Comparison of ENCODE assay signal across 1 cellular context in the genomic region with DNA sequence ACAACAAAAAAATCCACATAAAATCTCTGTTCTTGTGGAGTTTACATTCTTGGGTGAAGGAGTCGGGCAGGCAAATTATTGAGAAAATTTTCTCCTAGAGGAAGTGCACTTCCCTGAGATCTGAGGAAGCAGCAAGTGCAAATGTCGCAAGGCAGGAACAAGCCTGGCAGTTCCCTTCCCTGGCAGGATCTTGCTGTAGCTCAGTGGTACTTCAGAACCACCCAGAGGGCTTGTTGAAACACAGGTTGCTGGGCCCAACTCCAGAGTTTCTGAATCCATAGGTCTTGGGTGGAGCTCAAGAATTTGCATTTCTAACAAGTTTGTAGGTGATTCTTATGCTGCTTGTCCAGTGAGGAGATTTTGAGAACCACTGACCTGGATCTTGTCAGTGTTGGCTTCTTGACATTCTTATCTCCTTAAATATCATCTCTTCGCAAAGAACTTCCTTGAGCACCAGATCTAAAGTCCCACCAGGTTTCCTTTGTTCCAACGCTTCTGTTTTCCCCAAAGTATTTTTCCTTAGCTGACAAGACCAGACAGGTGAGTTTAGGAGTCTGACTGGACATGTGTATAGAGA.
TF ChIP-seq lines count a peak whose summit lies in the region.

No MANE protein-coding gene starts in this region.

TF ChIP-seq in GM23338, 12 proteins besides CTCF, POLR2A, EP300 and RAD21 (continued from another document):
- TF ChIP-seq, protein P1, sequence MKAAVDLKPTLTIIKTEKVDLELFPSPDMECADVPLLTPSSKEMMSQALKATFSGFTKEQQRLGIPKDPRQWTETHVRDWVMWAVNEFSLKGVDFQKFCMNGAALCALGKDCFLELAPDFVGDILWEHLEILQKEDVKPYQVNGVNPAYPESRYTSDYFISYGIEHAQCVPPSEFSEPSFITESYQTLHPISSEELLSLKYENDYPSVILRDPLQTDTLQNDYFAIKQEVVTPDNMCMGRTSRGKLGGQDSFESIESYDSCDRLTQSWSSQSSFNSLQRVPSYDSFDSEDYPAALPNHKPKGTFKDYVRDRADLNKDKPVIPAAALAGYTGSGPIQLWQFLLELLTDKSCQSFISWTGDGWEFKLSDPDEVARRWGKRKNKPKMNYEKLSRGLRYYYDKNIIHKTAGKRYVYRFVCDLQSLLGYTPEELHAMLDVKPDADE (IDR thresholded peaks at IDR 0.05), result no peak
- TF ChIP-seq, protein P2, sequence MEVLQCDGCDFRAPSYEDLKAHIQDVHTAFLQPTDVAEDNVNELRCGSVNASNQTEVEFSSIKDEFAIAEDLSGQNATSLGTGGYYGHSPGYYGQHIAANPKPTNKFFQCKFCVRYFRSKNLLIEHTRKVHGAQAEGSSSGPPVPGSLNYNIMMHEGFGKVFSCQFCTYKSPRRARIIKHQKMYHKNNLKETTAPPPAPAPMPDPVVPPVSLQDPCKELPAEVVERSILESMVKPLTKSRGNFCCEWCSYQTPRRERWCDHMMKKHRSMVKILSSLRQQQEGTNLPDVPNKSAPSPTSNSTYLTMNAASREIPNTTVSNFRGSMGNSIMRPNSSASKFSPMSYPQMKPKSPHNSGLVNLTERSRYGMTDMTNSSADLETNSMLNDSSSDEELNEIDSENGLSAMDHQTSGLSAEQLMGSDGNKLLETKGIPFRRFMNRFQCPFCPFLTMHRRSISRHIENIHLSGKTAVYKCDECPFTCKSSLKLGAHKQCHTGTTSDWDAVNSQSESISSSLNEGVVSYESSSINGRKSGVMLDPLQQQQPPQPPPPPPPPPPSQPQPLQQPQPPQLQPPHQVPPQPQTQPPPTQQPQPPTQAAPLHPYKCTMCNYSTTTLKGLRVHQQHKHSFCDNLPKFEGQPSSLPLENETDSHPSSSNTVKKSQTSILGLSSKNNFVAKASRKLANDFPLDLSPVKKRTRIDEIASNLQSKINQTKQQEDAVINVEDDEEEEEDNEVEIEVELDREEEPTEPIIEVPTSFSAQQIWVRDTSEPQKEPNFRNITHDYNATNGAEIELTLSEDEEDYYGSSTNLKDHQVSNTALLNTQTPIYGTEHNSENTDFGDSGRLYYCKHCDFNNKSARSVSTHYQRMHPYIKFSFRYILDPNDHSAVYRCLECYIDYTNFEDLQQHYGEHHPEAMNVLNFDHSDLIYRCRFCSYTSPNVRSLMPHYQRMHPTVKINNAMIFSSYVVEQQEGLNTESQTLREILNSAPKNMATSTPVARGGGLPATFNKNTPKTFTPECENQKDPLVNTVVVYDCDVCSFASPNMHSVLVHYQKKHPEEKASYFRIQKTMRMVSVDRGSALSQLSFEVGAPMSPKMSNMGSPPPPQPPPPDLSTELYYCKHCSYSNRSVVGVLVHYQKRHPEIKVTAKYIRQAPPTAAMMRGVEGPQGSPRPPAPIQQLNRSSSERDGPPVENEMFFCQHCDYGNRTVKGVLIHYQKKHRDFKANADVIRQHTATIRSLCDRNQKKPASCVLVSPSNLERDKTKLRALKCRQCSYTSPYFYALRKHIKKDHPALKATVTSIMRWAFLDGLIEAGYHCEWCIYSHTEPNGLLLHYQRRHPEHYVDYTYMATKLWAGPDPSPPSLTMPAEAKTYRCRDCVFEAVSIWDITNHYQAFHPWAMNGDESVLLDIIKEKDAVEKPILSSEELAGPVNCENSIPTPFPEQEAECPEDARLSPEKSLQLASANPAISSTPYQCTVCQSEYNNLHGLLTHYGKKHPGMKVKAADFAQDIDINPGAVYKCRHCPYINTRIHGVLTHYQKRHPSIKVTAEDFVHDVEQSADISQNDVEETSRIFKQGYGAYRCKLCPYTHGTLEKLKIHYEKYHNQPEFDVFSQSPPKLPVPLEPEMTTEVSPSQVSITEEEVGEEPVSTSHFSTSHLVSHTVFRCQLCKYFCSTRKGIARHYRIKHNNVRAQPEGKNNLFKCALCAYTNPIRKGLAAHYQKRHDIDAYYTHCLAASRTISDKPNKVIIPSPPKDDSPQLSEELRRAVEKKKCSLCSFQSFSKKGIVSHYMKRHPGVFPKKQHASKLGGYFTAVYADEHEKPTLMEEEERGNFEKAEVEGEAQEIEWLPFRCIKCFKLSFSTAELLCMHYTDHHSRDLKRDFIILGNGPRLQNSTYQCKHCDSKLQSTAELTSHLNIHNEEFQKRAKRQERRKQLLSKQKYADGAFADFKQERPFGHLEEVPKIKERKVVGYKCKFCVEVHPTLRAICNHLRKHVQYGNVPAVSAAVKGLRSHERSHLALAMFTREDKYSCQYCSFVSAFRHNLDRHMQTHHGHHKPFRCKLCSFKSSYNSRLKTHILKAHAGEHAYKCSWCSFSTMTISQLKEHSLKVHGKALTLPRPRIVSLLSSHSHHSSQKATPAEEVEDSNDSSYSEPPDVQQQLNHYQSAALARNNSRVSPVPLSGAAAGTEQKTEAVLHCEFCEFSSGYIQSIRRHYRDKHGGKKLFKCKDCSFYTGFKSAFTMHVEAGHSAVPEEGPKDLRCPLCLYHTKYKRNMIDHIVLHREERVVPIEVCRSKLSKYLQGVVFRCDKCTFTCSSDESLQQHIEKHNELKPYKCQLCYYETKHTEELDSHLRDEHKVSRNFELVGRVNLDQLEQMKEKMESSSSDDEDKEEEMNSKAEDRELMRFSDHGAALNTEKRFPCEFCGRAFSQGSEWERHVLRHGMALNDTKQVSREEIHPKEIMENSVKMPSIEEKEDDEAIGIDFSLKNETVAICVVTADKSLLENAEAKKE (CRISPR knock-in tag; IDR thresholded peaks at IDR 0.05), result no peak
- TF ChIP-seq STAT1 (IDR thresholded peaks at IDR 0.05; ENCODE audit: unreplicated experiment), result no peak
